1 cellular context compared by ENCODE assay signal in genomic region chr19:29278716-29279115, GRCh38.
TF ChIP-seq lines count a peak whose summit lies in the region.

No MANE protein-coding gene starts in this region.

TF ChIP-seq in WTC11, 78 proteins besides CTCF, POLR2A, EP300 and RAD21 (continued from another document):
- TF ChIP-seq, protein P1, sequence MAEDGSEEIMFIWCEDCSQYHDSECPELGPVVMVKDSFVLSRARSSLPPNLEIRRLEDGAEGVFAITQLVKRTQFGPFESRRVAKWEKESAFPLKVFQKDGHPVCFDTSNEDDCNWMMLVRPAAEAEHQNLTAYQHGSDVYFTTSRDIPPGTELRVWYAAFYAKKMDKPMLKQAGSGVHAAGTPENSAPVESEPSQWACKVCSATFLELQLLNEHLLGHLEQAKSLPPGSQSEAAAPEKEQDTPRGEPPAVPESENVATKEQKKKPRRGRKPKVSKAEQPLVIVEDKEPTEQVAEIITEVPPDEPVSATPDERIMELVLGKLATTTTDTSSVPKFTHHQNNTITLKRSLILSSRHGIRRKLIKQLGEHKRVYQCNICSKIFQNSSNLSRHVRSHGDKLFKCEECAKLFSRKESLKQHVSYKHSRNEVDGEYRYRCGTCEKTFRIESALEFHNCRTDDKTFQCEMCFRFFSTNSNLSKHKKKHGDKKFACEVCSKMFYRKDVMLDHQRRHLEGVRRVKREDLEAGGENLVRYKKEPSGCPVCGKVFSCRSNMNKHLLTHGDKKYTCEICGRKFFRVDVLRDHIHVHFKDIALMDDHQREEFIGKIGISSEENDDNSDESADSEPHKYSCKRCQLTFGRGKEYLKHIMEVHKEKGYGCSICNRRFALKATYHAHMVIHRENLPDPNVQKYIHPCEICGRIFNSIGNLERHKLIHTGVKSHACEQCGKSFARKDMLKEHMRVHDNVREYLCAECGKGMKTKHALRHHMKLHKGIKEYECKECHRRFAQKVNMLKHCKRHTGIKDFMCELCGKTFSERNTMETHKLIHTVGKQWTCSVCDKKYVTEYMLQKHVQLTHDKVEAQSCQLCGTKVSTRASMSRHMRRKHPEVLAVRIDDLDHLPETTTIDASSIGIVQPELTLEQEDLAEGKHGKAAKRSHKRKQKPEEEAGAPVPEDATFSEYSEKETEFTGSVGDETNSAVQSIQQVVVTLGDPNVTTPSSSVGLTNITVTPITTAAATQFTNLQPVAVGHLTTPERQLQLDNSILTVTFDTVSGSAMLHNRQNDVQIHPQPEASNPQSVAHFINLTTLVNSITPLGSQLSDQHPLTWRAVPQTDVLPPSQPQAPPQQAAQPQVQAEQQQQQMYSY (CRISPR knock-in tag; IDR thresholded peaks at IDR 0.05), result no peak
- TF ChIP-seq SMAD4 (CRISPR knock-in tag; IDR thresholded peaks at IDR 0.05) (no peak), FOXP1 (CRISPR knock-in tag; IDR thresholded peaks at IDR 0.05; ENCODE audit: borderline replicate concordance) (no peak), ETV6 (CRISPR knock-in tag; IDR thresholded peaks at IDR 0.05) (no peak), ZNF219 (CRISPR knock-in tag; IDR thresholded peaks at IDR 0.05; ENCODE audit: borderline replicate concordance) (no peak), ZNF232 (CRISPR knock-in tag; IDR thresholded peaks at IDR 0.05) (no peak), MYBL2 (CRISPR knock-in tag; IDR thresholded peaks at IDR 0.05) (no peak), NR2C2 (CRISPR knock-in tag; IDR thresholded peaks at IDR 0.05) (no peak), CREB1 (CRISPR knock-in tag; IDR thresholded peaks at IDR 0.05) (no peak), ZNF317 (CRISPR knock-in tag; IDR thresholded peaks at IDR 0.05; ENCODE audit: borderline replicate concordance, low read depth) (no peak)
- TF ChIP-seq, protein P2, sequence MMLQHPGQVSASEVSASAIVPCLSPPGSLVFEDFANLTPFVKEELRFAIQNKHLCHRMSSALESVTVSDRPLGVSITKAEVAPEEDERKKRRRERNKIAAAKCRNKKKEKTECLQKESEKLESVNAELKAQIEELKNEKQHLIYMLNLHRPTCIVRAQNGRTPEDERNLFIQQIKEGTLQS (CRISPR knock-in tag; conservative IDR thresholded peaks at IDR 0.05), result no peak
- TF ChIP-seq, protein P3, sequence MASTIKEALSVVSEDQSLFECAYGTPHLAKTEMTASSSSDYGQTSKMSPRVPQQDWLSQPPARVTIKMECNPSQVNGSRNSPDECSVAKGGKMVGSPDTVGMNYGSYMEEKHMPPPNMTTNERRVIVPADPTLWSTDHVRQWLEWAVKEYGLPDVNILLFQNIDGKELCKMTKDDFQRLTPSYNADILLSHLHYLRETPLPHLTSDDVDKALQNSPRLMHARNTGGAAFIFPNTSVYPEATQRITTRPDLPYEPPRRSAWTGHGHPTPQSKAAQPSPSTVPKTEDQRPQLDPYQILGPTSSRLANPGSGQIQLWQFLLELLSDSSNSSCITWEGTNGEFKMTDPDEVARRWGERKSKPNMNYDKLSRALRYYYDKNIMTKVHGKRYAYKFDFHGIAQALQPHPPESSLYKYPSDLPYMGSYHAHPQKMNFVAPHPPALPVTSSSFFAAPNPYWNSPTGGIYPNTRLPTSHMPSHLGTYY (CRISPR knock-in tag; IDR thresholded peaks at IDR 0.05), result no peak
